In the genomic region with DNA sequence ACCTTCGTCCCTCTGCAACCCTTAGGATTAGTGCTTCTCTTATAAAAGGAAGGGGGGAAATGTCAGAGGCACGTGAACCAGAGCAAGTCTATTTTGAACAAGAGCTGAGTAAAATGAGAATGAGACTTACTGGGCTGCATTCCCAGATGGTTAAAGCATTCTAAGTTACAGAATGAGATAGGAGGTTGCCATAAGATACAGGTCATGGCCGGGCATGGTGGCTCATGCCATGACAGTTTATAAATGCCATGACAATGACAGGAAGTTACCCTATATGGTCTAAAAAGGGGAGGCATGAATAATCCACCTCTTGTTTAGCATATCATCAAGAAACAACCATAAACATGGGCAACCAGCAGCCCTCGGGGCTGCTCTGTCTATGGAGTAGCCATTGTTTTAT, we compare ENCODE assay signal across 1 cellular context.
TF ChIP-seq lines count a peak whose summit lies in the region.

No MANE protein-coding gene starts in this region.

TF ChIP-seq in SK-N-SH, 30 proteins besides CTCF, POLR2A, EP300 and RAD21 (continued from another document):
- TF ChIP-seq, protein P1, sequence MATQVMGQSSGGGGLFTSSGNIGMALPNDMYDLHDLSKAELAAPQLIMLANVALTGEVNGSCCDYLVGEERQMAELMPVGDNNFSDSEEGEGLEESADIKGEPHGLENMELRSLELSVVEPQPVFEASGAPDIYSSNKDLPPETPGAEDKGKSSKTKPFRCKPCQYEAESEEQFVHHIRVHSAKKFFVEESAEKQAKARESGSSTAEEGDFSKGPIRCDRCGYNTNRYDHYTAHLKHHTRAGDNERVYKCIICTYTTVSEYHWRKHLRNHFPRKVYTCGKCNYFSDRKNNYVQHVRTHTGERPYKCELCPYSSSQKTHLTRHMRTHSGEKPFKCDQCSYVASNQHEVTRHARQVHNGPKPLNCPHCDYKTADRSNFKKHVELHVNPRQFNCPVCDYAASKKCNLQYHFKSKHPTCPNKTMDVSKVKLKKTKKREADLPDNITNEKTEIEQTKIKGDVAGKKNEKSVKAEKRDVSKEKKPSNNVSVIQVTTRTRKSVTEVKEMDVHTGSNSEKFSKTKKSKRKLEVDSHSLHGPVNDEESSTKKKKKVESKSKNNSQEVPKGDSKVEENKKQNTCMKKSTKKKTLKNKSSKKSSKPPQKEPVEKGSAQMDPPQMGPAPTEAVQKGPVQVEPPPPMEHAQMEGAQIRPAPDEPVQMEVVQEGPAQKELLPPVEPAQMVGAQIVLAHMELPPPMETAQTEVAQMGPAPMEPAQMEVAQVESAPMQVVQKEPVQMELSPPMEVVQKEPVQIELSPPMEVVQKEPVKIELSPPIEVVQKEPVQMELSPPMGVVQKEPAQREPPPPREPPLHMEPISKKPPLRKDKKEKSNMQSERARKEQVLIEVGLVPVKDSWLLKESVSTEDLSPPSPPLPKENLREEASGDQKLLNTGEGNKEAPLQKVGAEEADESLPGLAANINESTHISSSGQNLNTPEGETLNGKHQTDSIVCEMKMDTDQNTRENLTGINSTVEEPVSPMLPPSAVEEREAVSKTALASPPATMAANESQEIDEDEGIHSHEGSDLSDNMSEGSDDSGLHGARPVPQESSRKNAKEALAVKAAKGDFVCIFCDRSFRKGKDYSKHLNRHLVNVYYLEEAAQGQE (IDR thresholded peaks at IDR 0.05; ENCODE audit: low read depth, low read length), result no peak
- TF ChIP-seq YY1 (IDR thresholded peaks at IDR 0.05; ENCODE audit: low read depth), result no peak
